ENCODE assay signal across 20 cellular contexts in the genomic region with DNA sequence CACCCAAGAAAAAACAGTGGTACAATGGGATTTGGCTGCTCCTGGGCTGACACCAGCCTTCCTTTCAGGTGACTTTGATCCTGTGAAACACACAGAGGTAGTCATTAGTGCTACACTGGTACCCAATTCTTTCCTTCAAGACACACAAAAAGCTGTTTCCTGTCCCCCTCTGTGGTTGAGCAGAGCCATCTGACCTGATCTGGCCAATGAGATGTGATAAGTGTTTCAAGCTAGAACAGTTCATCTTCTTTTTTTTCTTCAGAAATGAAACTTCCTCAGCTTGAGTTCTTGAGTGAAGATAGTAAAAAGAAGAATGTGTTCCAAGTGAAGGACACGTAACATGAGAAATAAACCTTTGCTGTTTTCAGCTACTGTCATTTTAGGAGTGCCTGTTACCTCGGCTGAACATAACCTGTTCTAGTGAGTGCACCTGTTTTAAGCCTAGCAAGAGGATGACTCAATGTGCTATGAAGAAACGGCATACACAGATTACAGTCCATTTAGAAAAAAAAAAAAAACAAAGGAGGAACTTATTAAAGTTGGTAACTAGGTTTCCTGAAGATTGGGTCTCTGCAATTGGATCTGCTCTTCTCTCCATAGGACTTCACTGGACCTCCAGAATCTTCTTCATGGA.
DNase-seq lines count a peak whose midpoint lies in the region; ATAC-seq and TF ChIP-seq lines count a peak whose summit lies in the region.
"Had no signal": no experiment of that assay in that cellular context is flagged by ENCODE, and none has a peak within 500 bp of the region (broad histone marks: within the 10 kb centered on the region; RNA-seq: fewer than 3 reads in every experiment).

No MANE protein-coding gene starts in this region.

- H3K4me3 ChIP-seq in AG10803 (ENCODE audit: low read length) (no peak overlapping the region), stomach (no peak overlapping the region)
- H3K4me3 ChIP-seq: coronary artery, esophagus squamous epithelium, gastroesophageal sphincter, psoas muscle had no signal

- no peaks in the 10 kb centered on the region for H3K36me3 ChIP-seq in stomach
- H3K36me3 ChIP-seq: brain microvascular endothelial cell, esophagus squamous epithelium, gastroesophageal sphincter, WERI-Rb-1 had no signal

- intact Hi-C loops in stomach (cut with DNase I; ENCODE audit: low total_unique reads), result no loop called here

- no peak for TF ChIP-seq EP300 in stomach (IDR thresholded peaks at IDR 0.05)

- 35 to 80% (median 78%) methylated on average over 3 of the region's 3 CpGs for WGBS in stomach, 5 donors

- H3K36me3 Mint-ChIP-seq in HFFc6 (ENCODE audit: low read depth) (no peaks in the 10 kb centered on the region), chondrocyte (ENCODE audit: low read depth) (no peaks in the 10 kb centered on the region)
- peaks cover 0 to 4% (median 0%) of the 10 kb centered on the region in 3 donors for H3K36me3 Mint-ChIP-seq in naive thymus-derived CD8-positive, alpha-beta T cell

- H3K27me3 Mint-ChIP-seq in HFFc6 (ENCODE audit: insufficient read depth), result no peaks in the 10 kb centered on the region; the same call in 1 of the 2 replicates
- no peaks in the 10 kb centered on the region for H3K27me3 Mint-ChIP-seq in chondrocyte (ENCODE audit: low read depth)
- peaks cover 0 to 11% (median 3%) of the 10 kb centered on the region in 5 donors for H3K27me3 Mint-ChIP-seq in naive thymus-derived CD8-positive, alpha-beta T cell

- peak overlapping the region; percentile 17; the same call in 1 of the 2 replicates for H3K27ac Mint-ChIP-seq in HFFc6
- H3K27ac Mint-ChIP-seq in chondrocyte (ENCODE audit: unreplicated experiment), result peak overlapping the region; percentile 18
- peak overlapping the region in 2 of 10 donors; percentile 14 to 29 for H3K27ac Mint-ChIP-seq in naive thymus-derived CD8-positive, alpha-beta T cell
- H3K27ac Mint-ChIP-seq: effector memory CD8-positive, alpha-beta T cell had no signal

- POLR2A ChIA-PET in naive thymus-derived CD8-positive, alpha-beta T cell (lab: Charles Lee), result no interaction called here

- H3K9me3 ChIP-seq in stomach, result no peaks in the 10 kb centered on the region
- H3K9me3 ChIP-seq: esophagus squamous epithelium, gastroesophageal sphincter, psoas muscle had no signal

- H3K27me3 ChIP-seq in stomach, result no peaks in the 10 kb centered on the region
- H3K27me3 ChIP-seq: brain microvascular endothelial cell, gastroesophageal sphincter had no signal

- H3K4me3 Mint-ChIP-seq in HFFc6 (no peak overlapping the region), chondrocyte (ENCODE audit: unreplicated experiment) (no peak overlapping the region)
- peak overlapping the region in 8 of 10 donors; percentile 1 to 70 (median 40) for H3K4me3 Mint-ChIP-seq in naive thymus-derived CD8-positive, alpha-beta T cell
- H3K4me3 Mint-ChIP-seq: effector memory CD8-positive, alpha-beta T cell had no signal

- no peak for TF ChIP-seq POLR2A in stomach (IDR thresholded peaks at IDR 0.05)

- peaks cover 16% of the 10 kb centered on the region for H3K4me1 Mint-ChIP-seq in HFFc6 (ENCODE audit: low read depth)
- H3K4me1 Mint-ChIP-seq in chondrocyte (ENCODE audit: low read depth), result peaks cover 17% of the 10 kb centered on the region
- peaks cover 5 to 18% (median 17%) of the 10 kb centered on the region in 4 donors for H3K4me1 Mint-ChIP-seq in naive thymus-derived CD8-positive, alpha-beta T cell

- H3K27ac ChIP-seq in stomach, result no peak overlapping the region
- H3K27ac ChIP-seq: brain microvascular endothelial cell, coronary artery, esophagus squamous epithelium, gastroesophageal sphincter, psoas muscle, WERI-Rb-1 had no signal

- H3K4me1 ChIP-seq in stomach, result no peaks in the 10 kb centered on the region
- H3K4me1 ChIP-seq: esophagus squamous epithelium, gastroesophageal sphincter, psoas muscle had no signal

- peak; percentile 21 for DNase-seq in AG10803 (ENCODE audit: low read depth)
- no peak for DNase-seq in HFFc6
- no peak for DNase-seq in chondrocyte (ENCODE audit: low spot score)
- peak in 1 of 10 donors; percentile 17 for DNase-seq in naive thymus-derived CD8-positive, alpha-beta T cell
- DNase-seq in 8988T, result no peak
- no peak for DNase-seq in NCI-H446 (lab: John Stamatoyannopoulos, UW)
- DNase-seq in stomach, result no peak
- DNase-seq: activated gamma-delta T cell; effector memory CD8-positive, alpha-beta T cell; esophagus squamous epithelium; H7; kidney; NCI-H1417 treated with DMSO at 0.1 percent for 48 hours; NCI-H2081 treated with DMSO at 0.1 percent for 48 hours; psoas muscle; Right ventricle myocardium superior; WERI-Rb-1 had no signal

- no peaks in the 10 kb centered on the region for H3K9me3 Mint-ChIP-seq in HFFc6
- peaks cover 5% of the 10 kb centered on the region for H3K9me3 Mint-ChIP-seq in chondrocyte (ENCODE audit: low read depth)
- peaks cover 0 to 16% (median 0%) of the 10 kb centered on the region in 9 donors for H3K9me3 Mint-ChIP-seq in naive thymus-derived CD8-positive, alpha-beta T cell
- H3K9me3 Mint-ChIP-seq: effector memory CD8-positive, alpha-beta T cell had no signal

- peak in 1 of 2 donors; percentile 53 for ATAC-seq in naive thymus-derived CD8-positive, alpha-beta T cell
- ATAC-seq: effector memory CD8-positive, alpha-beta T cell; gastroesophageal sphincter; psoas muscle had no signal

- TF ChIP-seq CTCF in AG10803 (conservative IDR thresholded peaks at IDR 0.05; ENCODE audit: low read length) (no peak), HFFc6 (IDR thresholded peaks at IDR 0.05) (no peak), chondrocyte (IDR thresholded peaks at IDR 0.05) (no peak), stomach (IDR thresholded peaks at IDR 0.05) (no peak)

Comparison
In these comparisons a context has a peak if more than half of its experiments do, and no peak if none do; other contexts are left out.
1. H3K4me3 Mint-ChIP-seq: peak in naive thymus-derived CD8-positive, alpha-beta T cell (8 of 10); none in HFFc6 (single experiment) and chondrocyte (single experiment).